ENCODE assay signal across 8 cellular contexts in genomic region chr2:148674063-148675020, GRCh38. TPM values are rescaled to one million over a fixed set of nuclear protein-coding genes. Genes with fewer than 3 reads are reported as not detected.
DNase-seq lines count a peak whose midpoint lies in the region; ATAC-seq, FAIRE-seq and TF ChIP-seq lines count a peak whose summit lies in the region.

No MANE protein-coding gene starts in this region.

- H3K27ac ChIP-seq in caudate nucleus (ENCODE audit: low read depth, low read length) = no peak overlapping the region

- H3K36me3 Mint-ChIP-seq in WTC11 = no peaks in the 10 kb centered on the region

- DNase-seq in activated T-cell treated with anti-CD3 and anti-CD28 coated beads for 4 hours = peak; percentile 12
- DNase-seq in activated T-cell treated with anti-CD3 and anti-CD28 coated beads, Interleukin-2, amount 50 U/mL, for 1 hour = no peak
- peak; percentile 18 for DNase-seq in HTR-8/SVneo (ENCODE audit: insufficient read length, low spot score)
- peak; percentile 55 for DNase-seq in WTC11 (ENCODE audit: low spot score)
- DNase-seq in germinal center (ENCODE audit: low spot score) = peak; percentile 50
- DNase-seq in stimulated activated naive CD4-positive, alpha-beta T cell (lab: John Stamatoyannopoulos, UW) = peak in 4 of 6 experiments; percentile 11 to 37 (median 27)
- no peak for DNase-seq in caudate nucleus (lab: John Stamatoyannopoulos, UW)

- peak; percentile 90 for ATAC-seq in WTC11
- no peak for ATAC-seq in GM21528 (IDR thresholded peaks at IDR 0.05; ENCODE audit: low FRiP score, unreplicated experiment)

- CTCF ChIA-PET in WTC11 (lab: Charles Lee) = interaction anchor here (0.6 kb wide), 1 partner anchor 97 kb away, joined by 4 read pairs; no protein-coding TSS in a partner anchor

- no peak for FAIRE-seq in HTR-8/SVneo (lab: Jason Lieb, UNC)

- H3K4me1 Mint-ChIP-seq in WTC11 = peaks cover 40% of the 10 kb centered on the region

- no peak overlapping the region for H3K4me3 Mint-ChIP-seq in WTC11

- peak overlapping the region; percentile 11 for H3K27ac Mint-ChIP-seq in WTC11

- peaks cover 4% of the 10 kb centered on the region; the same call in 1 of the 2 replicates for H3K9me3 Mint-ChIP-seq in WTC11

- no peaks in the 10 kb centered on the region for H3K27me3 Mint-ChIP-seq in WTC11 (ENCODE audit: low read depth)

- peak; percentile 71 for TF ChIP-seq CTCF in WTC11 (IDR thresholded peaks at IDR 0.05)

- POLR2A ChIA-PET in WTC11 (lab: Charles Lee) = no interaction called here

TF ChIP-seq in WTC11, 78 proteins besides CTCF, POLR2A, EP300 and RAD21:
- TF ChIP-seq IRF2 (CRISPR knock-in tag; IDR thresholded peaks at IDR 0.05; ENCODE audit: borderline replicate concordance, low read depth) = no peak
- TF ChIP-seq E2F1 (CRISPR knock-in tag; IDR thresholded peaks at IDR 0.05) = no peak
- TF ChIP-seq SP1 (CRISPR knock-in tag; conservative IDR thresholded peaks at IDR 0.05) = no peak
- no peak for TF ChIP-seq ATF1 (CRISPR knock-in tag; IDR thresholded peaks at IDR 0.05)
- no peak for TF ChIP-seq MYBL2 (CRISPR knock-in tag; IDR thresholded peaks at IDR 0.05)
- TF ChIP-seq PRRX2 (CRISPR knock-in tag; IDR thresholded peaks at IDR 0.05) = no peak
- no peak for TF ChIP-seq NR1H2 (CRISPR knock-in tag; IDR thresholded peaks at IDR 0.05)

RNA-seq across cellular contexts. Expression of gene EPC2, which starts 29.8 kb away (rescaled TPM):
- total RNA-seq in WTC11 (2021) = 19.8 to 20.3 TPM (median 19.8 TPM) in 3 replicates

Comparison
In these comparisons a context has a peak if more than half of its experiments do, and no peak if none do; other contexts are left out.
1. DNase-seq: peak in activated T-cell treated with anti-CD3 and anti-CD28 coated beads for 4 hours (single experiment), HTR-8/SVneo (single experiment), WTC11 (single experiment), germinal center (single experiment) and stimulated activated naive CD4-positive, alpha-beta T cell (4 of 6); none in activated T-cell treated with anti-CD3 and anti-CD28 coated beads, Interleukin-2, amount 50 U/mL, for 1 hour (single experiment) and caudate nucleus (0 of 61).